ENCODE assay signal across 37 cellular contexts in genomic region chr1:223155153-223155552, GRCh38. TPM values are rescaled to one million over a fixed set of nuclear protein-coding genes. Genes with fewer than 3 reads are reported as not detected.
DNase-seq lines count a peak whose midpoint lies in the region; ATAC-seq, FAIRE-seq and TF ChIP-seq lines count a peak whose summit lies in the region.
"Had no signal": no experiment of that assay in that cellular context is flagged by ENCODE, and none has a peak within 500 bp of the region (broad histone marks: within the 10 kb centered on the region; RNA-seq: fewer than 3 reads in every experiment).

No MANE protein-coding gene starts in this region.

- TF ChIP-seq POLR2A in K562 (conservative IDR thresholded peaks at IDR 0.05) = no peak

- no peaks in the 10 kb centered on the region; a peak in 1 of 4 replicates for H3K4me1 ChIP-seq in SK-N-SH (ENCODE audit: control insufficient read depth in 1 of 2, insufficient read depth in 2 of 2, low read depth in 1 of 2, low read length in 1 of 2)
- H3K4me1 ChIP-seq in K562 (replicated peaks in 1 of 2; ENCODE audit: control insufficient read depth in 2 of 2, insufficient read depth in 2 of 2, low read length in 2 of 2) = peaks cover 0 to 20% of the 10 kb centered on the region in 2 experiments; a peak in 3 of 5 replicates
- H3K4me1 ChIP-seq: A549, BE2C, Caco-2 had no signal

- H3K27ac ChIP-seq in SK-N-SH (ENCODE audit: low read depth in 2 of 2, low read length in 1 of 2) (no peak overlapping the region), SK-N-MC (peak overlapping the region; percentile 22; the same call in 1 of the 2 replicates), K562 (ENCODE audit: extremely low read depth, low read depth, low read length) (no peak overlapping the region)
- H3K27ac ChIP-seq: 22Rv1; A549; BLaER1; BLaER1 treated with 17β-estradiol and CSF1 and Interleukin-3, amounts not matched to agents 10 nM and 100 nM; C4-2B had no signal

- H2AFZ ChIP-seq in SK-N-SH (ENCODE audit: low read depth) (no peak overlapping the region), K562 (ENCODE audit: low read depth, low read length) (no peak overlapping the region)

- H3K27ac Mint-ChIP-seq in type B pancreatic cell = peak overlapping the region; percentile 54
- no peak overlapping the region for H3K27ac Mint-ChIP-seq in CD14-positive monocyte
- H3K27ac Mint-ChIP-seq: B cell; CD4-positive, alpha-beta memory T cell; CD4-positive, alpha-beta T cell; CD4-positive, CD25-positive, alpha-beta regulatory T cell; CD8-positive, alpha-beta memory T cell; CD8-positive, alpha-beta T cell had no signal

- in situ Hi-C loops in K562 (cut with MboI) = no loop called here

- H3K9me3 ChIP-seq in SK-N-SH = no peaks in the 10 kb centered on the region
- H3K9me3 ChIP-seq in SK-N-MC (ENCODE audit: low read depth, low read length) = no peaks in the 10 kb centered on the region
- H3K9me3 ChIP-seq in K562 (replicated peaks; ENCODE audit: control insufficient read depth, insufficient read depth, low read depth, low read length) = no peaks in the 10 kb centered on the region
- H3K9me3 ChIP-seq: BE2C; BLaER1; BLaER1 treated with 17β-estradiol and CSF1 and Interleukin-3, amounts not matched to agents 10 nM and 100 nM; Caco-2 had no signal

- CTCF ChIA-PET in SK-N-SH (lab: Yijun Ruan, JAX) = interaction anchor here (0.9 to 1.1 kb wide), 2 partner anchors 13 to 21 kb away, joined by 3 to 4 read pairs; no protein-coding TSS in a partner anchor
- CTCF ChIA-PET in K562 (lab: Yijun Ruan, JAX; ENCODE audit: low intra/inter-chr PET ratio) = no interaction called here

- H4K20me1 ChIP-seq in SK-N-SH (ENCODE audit: insufficient read depth) (no peaks in the 10 kb centered on the region), K562 (replicated peaks; ENCODE audit: control insufficient read depth, insufficient read depth, low read length) (no peaks in the 10 kb centered on the region)
- H4K20me1 ChIP-seq: BLaER1; BLaER1 treated with 17β-estradiol and CSF1 and Interleukin-3, amounts not matched to agents 10 nM and 100 nM had no signal

- peaks cover 12% of the 10 kb centered on the region; the same call in 1 of the 2 replicates for H3K27me3 ChIP-seq in SK-N-SH (ENCODE audit: insufficient read depth)
- H3K27me3 ChIP-seq in K562 (ENCODE audit: control insufficient read depth in 2 of 2, insufficient read depth in 2 of 2, low read length in 2 of 2) = peaks cover 0 to 9% of the 10 kb centered on the region in 2 experiments; a peak in 1 of 5 replicates
- H3K27me3 ChIP-seq: BE2C; BLaER1; BLaER1 treated with 17β-estradiol and CSF1 and Interleukin-3, amounts not matched to agents 10 nM and 100 nM had no signal

- BruUV-seq in K562 (replicated peaks; lab: Mats Ljungman, UMichigan) = no TSS peak

- H3K4me2 ChIP-seq in SK-N-SH = no peak overlapping the region
- no peak overlapping the region for H3K4me2 ChIP-seq in K562 (ENCODE audit: insufficient read depth, low read length)
- H3K4me2 ChIP-seq: A549, BLaER1 had no signal

- no peak overlapping the region for H3K4me3 ChIP-seq in SK-N-SH (ENCODE audit: low read depth in 2 of 2, low read length in 1 of 2)
- no peak overlapping the region for H3K4me3 ChIP-seq in SK-N-MC
- H3K4me3 ChIP-seq in K562 = no peak overlapping the region
- H3K4me3 ChIP-seq: A549; BLaER1; BLaER1 treated with 17β-estradiol and CSF1 and Interleukin-3, amounts not matched to agents 10 nM and 100 nM had no signal

- no peak for TF ChIP-seq CTCF in SK-N-SH (IDR thresholded peaks at IDR 0.05)
- TF ChIP-seq CTCF in K562 (IDR thresholded peaks at IDR 0.05 in 2 of 3, conservative IDR thresholded peaks at IDR 0.05 in 1 of 3; ENCODE audit: insufficient read depth in 2 of 3, low read depth in 1 of 3, low read length in 3 of 3) = no peak
- no peak for TF ChIP-seq CTCF in type B pancreatic cell (conservative IDR thresholded peaks at IDR 0.05)
- no peak for TF ChIP-seq CTCF in CD14-positive monocyte (IDR thresholded peaks at IDR 0.05)

- TF ChIP-seq EP300 in SK-N-SH (IDR thresholded peaks at IDR 0.05; ENCODE audit: borderline replicate concordance in 1 of 2, low read depth in 1 of 2, low read length in 1 of 2) (no peak), K562 (IDR thresholded peaks at IDR 0.05; ENCODE audit: low read length) (no peak)

- DNase-seq in SK-N-SH (peak; percentile 27), SK-N-MC (ENCODE audit: low read depth, low spot score) (no peak), K562 (ENCODE audit: extremely low read depth in 1 of 4, low spot score in 3 of 4) (no peak), type B pancreatic cell (ENCODE audit: extremely low spot score, unreplicated experiment) (no peak), midbrain (lab: John Stamatoyannopoulos, UW) (no peak), CD14-positive monocyte (ENCODE audit: low spot score) (no peak)
- DNase-seq: 8988T; ACHN; AML-193; BE2C; C1 segment of cervical spinal cord; Caco-2; Calu3; CD4-positive, alpha-beta memory T cell; CD4-positive, alpha-beta T cell; CD4-positive, CD25-positive, alpha-beta regulatory T cell; CD8-positive, alpha-beta memory T cell; CD8-positive, alpha-beta T cell; COR-L47; DMS 273 treated with DMSO at 0.1 percent for 48 hours; DMS153; DMS53; DMS79; DMS79 treated with DMSO at 0.1 percent for 48 hours; DND-41; EL had no signal

- H3K9me1 ChIP-seq in K562 (ENCODE audit: control insufficient read depth, insufficient read depth, low read length) = no peaks in the 10 kb centered on the region

- FAIRE-seq in K562 (lab: Jason Lieb, UNC) = no peak
- FAIRE-seq: A204.1, A549, D721Med had no signal

- H3K4me3 Mint-ChIP-seq in type B pancreatic cell = no peak overlapping the region
- H3K4me3 Mint-ChIP-seq in CD14-positive monocyte = no peak overlapping the region
- H3K4me3 Mint-ChIP-seq: B cell; CD4-positive, alpha-beta memory T cell; CD4-positive, alpha-beta T cell; CD4-positive, CD25-positive, alpha-beta regulatory T cell; CD8-positive, alpha-beta memory T cell; CD8-positive, alpha-beta T cell had no signal

- H3K79me2 ChIP-seq in SK-N-SH (ENCODE audit: insufficient read depth) = no peaks in the 10 kb centered on the region
- no peaks in the 10 kb centered on the region for H3K79me2 ChIP-seq in K562 (ENCODE audit: control insufficient read depth, insufficient read depth, low read length)

- ATAC-seq in SK-N-SH treated with all-trans-retinoic acid at 6 μM for 48 hours (no peak), K562 (no peak), HG02642 (IDR thresholded peaks at IDR 0.05; ENCODE audit: poor library complexity, unreplicated experiment) (no peak)
- ATAC-seq: A549; CD8-positive, alpha-beta T cell had no signal

- no peaks in the 10 kb centered on the region for H3K36me3 ChIP-seq in SK-N-SH (replicated peaks in 1 of 2; ENCODE audit: control insufficient read depth in 1 of 2, insufficient read depth in 2 of 2, low read length in 1 of 2)
- no peaks in the 10 kb centered on the region for H3K36me3 ChIP-seq in SK-N-MC (ENCODE audit: insufficient read depth, low read length)
- H3K36me3 ChIP-seq in K562 (ENCODE audit: control insufficient read depth, insufficient read depth, low read length) = no peaks in the 10 kb centered on the region
- H3K36me3 ChIP-seq: BE2C; BLaER1; BLaER1 treated with 17β-estradiol and CSF1 and Interleukin-3, amounts not matched to agents 10 nM and 100 nM had no signal

- intact Hi-C loops in K562 (cut with micrococcal nuclease) (no loop called here), CD14-positive monocyte (cut with micrococcal nuclease) (no loop called here)

- H3K4me1 Mint-ChIP-seq in type B pancreatic cell (ENCODE audit: unreplicated experiment) = no peaks in the 10 kb centered on the region
- peaks cover 22% of the 10 kb centered on the region for H3K4me1 Mint-ChIP-seq in CD14-positive monocyte
- H3K4me1 Mint-ChIP-seq: B cell had no signal

- POLR2A ChIA-PET in SK-N-SH (lab: Yijun Ruan, JAX) = no interaction called here
- POLR2A ChIA-PET in K562 (lab: Yijun Ruan, JAX) = no interaction called here

- H3F3A ChIP-seq in SK-N-SH (replicated peaks; ENCODE audit: insufficient read depth) = no peaks in the 10 kb centered on the region

- H3K27me3 Mint-ChIP-seq in type B pancreatic cell (peaks cover 4% of the 10 kb centered on the region), CD14-positive monocyte (ENCODE audit: low read depth in 3 of 3) (peaks cover 0 to 2% (median 0%) of the 10 kb centered on the region in 3 donors)
- H3K27me3 Mint-ChIP-seq: CD4-positive, alpha-beta T cell had no signal

- H3K9me3 Mint-ChIP-seq in type B pancreatic cell (no peaks in the 10 kb centered on the region), CD14-positive monocyte (no peaks in the 10 kb centered on the region)
- H3K9me3 Mint-ChIP-seq: CD4-positive, alpha-beta T cell; CD8-positive, alpha-beta memory T cell; CD8-positive, alpha-beta T cell had no signal

- 26% methylated on average over 2 of the region's 2 CpGs for WGBS in SK-N-SH (ENCODE audit: low lambda C conversion rate)
- WGBS in K562 (ENCODE audit: insufficient coverage, low coverage, missing lambda C conversion rate) = 8% methylated on average over 2 of the region's 2 CpGs

- no peak for TF ChIP-seq RAD21 in SK-N-SH (IDR thresholded peaks at IDR 0.05; ENCODE audit: low read length)
- TF ChIP-seq RAD21 in K562 (CRISPR knock-in tag; conservative IDR thresholded peaks at IDR 0.05 in 1 of 2, IDR thresholded peaks at IDR 0.05 in 1 of 2) = no peak

- H3K36me3 Mint-ChIP-seq in type B pancreatic cell (no peaks in the 10 kb centered on the region), CD14-positive monocyte (no peaks in the 10 kb centered on the region)
- H3K36me3 Mint-ChIP-seq: CD4-positive, alpha-beta memory T cell; CD4-positive, CD25-positive, alpha-beta regulatory T cell; CD8-positive, alpha-beta memory T cell; CD8-positive, alpha-beta T cell had no signal

- H3K9me2 ChIP-seq in SK-N-SH = no peaks in the 10 kb centered on the region

- H3K9ac ChIP-seq in SK-N-SH = no peak overlapping the region
- H3K9ac ChIP-seq in SK-N-MC (ENCODE audit: insufficient read length) = no peak overlapping the region
- no peak overlapping the region for H3K9ac ChIP-seq in K562 (ENCODE audit: insufficient read depth in 1 of 2, low read depth in 2 of 2, low read length in 2 of 2)
- H3K9ac ChIP-seq: BLaER1; BLaER1 treated with 17β-estradiol and CSF1 and Interleukin-3, amounts not matched to agents 10 nM and 100 nM had no signal

RNA-seq across cellular contexts. Expression of gene TLR5, which starts 12.1 kb away (rescaled TPM):
- polyA plus RNA-seq in SK-N-SH (2012; rRNA removed) = 0.02 TPM in 1 of 2 replicates, not detected in the other
- 0.01 and 0.22 TPM in 2 replicates for polyA plus RNA-seq in SK-N-SH (2012; cell fraction: cytosol; rRNA removed)
- polyA plus RNA-seq in SK-N-SH (2012; cell fraction: nucleus; rRNA removed) = 0.04 and 0.14 TPM in 2 replicates
- 16.1 and 23.2 TPM in 2 replicates for total RNA-seq in K562 (2011; cell fraction: chromatin; rRNA removed; ENCODE audit: low replicate concordance)
- 13.3 and 14.8 TPM in 2 replicates for total RNA-seq in K562 (2011; cell fraction: nucleolus; rRNA removed)
- total RNA-seq in K562 (2011; cell fraction: nucleoplasm; rRNA removed) = 14.8 and 22.7 TPM in 2 replicates
- total RNA-seq in K562 (2014; rRNA removed) = 1.4 and 1.5 TPM in 2 replicates
- 1.9 and 2.6 TPM in 2 replicates for total RNA-seq in K562 (2014; rRNA removed; fragmentation: Illumina TruSeq; extraction: Trizol)
- total RNA-seq in K562 (2015; rRNA removed; fragmentation: Illumina TruSeq; extraction: Trizol) = 0.94 and 1.1 TPM in 2 replicates
- total RNA-seq in K562 (2021) = 1.8 and 2.8 TPM in 2 replicates
- polyA plus RNA-seq in K562 (2011; rRNA removed) = 3.3 and 7.4 TPM in 2 replicates
- 8.9 and 20.6 TPM in 2 replicates for polyA plus RNA-seq in K562 (2011; cell fraction: cytosol; rRNA removed)
- 11.1 and 28.8 TPM in 2 replicates for polyA plus RNA-seq in K562 (2011; cell fraction: nucleus; rRNA removed)
- polyA plus RNA-seq in K562 (2012) = 0.82 and 1.3 TPM in 2 replicates
- 1.9 and 2.4 TPM in 2 replicates for polyA plus RNA-seq in K562 (2014; fragmentation: Illumina TruSeq; extraction: Trizol)
- 1 to 10 TPM in 1 of 2 experiments, under 1 TPM in 1; 0.93 to 1.0 TPM for polyA plus RNA-seq in K562 (2014; fragmentation: Nextera tagmentation; extraction: Ambion mirVana)
- polyA plus RNA-seq in K562 (2014; rRNA removed) = 2.9 and 3.2 TPM in 2 replicates
- polyA minus RNA-seq in K562 (2011; rRNA and poly(A)+ RNA removed) = 3.9 and 7.9 TPM in 2 replicates
- polyA minus RNA-seq in K562 (2011; cell fraction: cytosol; rRNA and poly(A)+ RNA removed) = 1.5 TPM in 1 of 2 replicates, not detected in the other
- 7.6 and 13.1 TPM in 2 replicates for polyA minus RNA-seq in K562 (2011; cell fraction: nucleus; rRNA and poly(A)+ RNA removed)
- 2.8 and 4.2 TPM in 2 replicates for total RNA-seq in type B pancreatic cell (ENCODE audit: low replicate concordance)
- 10 to 100 TPM; 45.7 to 58.0 TPM for polyA plus RNA-seq in CD14-positive monocyte
- total RNA-seq: A172, B cell had no signal

Comparison
In these comparisons a context has a peak if more than half of its experiments do, and no peak if none do; other contexts are left out.
1. Of the 27 proteins assayed by ChIP-seq in both K562 and SK-N-SH: peak only in K562: none; only in SK-N-SH: GATA2 and MXI1; in both: none; in neither: 24; mixed calls (peak in some experiments, not most) for 1.